ENCODE assay signal across 8 cellular contexts in the genomic region with DNA sequence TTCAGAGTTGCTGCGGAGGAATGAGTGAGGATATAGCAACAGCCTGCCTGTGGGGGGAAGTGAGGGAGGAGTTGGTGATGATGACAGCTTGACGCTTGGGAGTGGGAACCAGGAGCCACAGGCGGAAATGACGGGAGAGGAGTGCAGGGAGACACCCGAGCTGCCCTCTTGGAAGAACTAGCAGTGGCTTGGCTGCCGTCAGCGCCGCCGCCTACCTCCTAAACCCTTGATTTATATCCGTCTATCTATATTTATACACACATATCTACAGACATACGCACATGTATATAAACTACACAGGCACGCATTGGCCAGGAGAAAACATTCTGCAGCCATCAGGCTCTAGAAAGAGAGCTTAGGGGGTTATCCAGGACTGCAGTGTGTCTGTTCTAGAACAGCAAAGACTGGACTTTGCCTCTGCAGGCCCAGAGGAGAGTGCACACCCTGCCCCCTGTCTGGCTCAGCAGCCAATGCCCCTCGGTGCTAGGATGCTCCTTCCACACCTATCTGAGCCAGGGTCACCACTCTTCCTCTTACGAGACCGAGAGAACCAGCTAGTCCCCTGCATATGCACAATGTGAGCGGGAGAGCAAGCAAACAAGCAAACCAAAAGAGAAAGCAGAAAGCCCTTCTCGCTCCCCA. TPM values are rescaled to one million over a fixed set of nuclear protein-coding genes. Genes with fewer than 3 reads are reported as not detected.
DNase-seq lines count a peak whose midpoint lies in the region; FAIRE-seq and TF ChIP-seq lines count a peak whose summit lies in the region.

No MANE protein-coding gene starts in this region.

- H4K20me1 ChIP-seq in smooth muscle cell (ENCODE audit: low read depth): no peaks in the 10 kb centered on the region

- intact Hi-C loops in adrenal gland (cut with DNase I): no loop called here

- H3K27me3 ChIP-seq in adrenal gland (no peaks in the 10 kb centered on the region), iPS-20b (ENCODE audit: insufficient read depth, low read length) (no peaks in the 10 kb centered on the region), smooth muscle cell (ENCODE audit: low read depth) (no peaks in the 10 kb centered on the region)

- no peaks in the 10 kb centered on the region for H3K79me2 ChIP-seq in smooth muscle cell (ENCODE audit: low read depth)

- peak overlapping the region; percentile 63 for H3K4me2 ChIP-seq in smooth muscle cell

- TF ChIP-seq POLR2A in adrenal gland (IDR thresholded peaks at IDR 0.05): no peak

- peaks cover 6% of the 10 kb centered on the region for H3F3A ChIP-seq in smooth muscle cell (ENCODE audit: low read depth)

- TF ChIP-seq CTCF in adrenal gland (IDR thresholded peaks at IDR 0.05): no peak
- no peak for TF ChIP-seq CTCF in smooth muscle cell (IDR thresholded peaks at IDR 0.05; ENCODE audit: borderline replicate concordance, insufficient read depth, poor library complexity, severe bottlenecking)

- FAIRE-seq in HTR-8/SVneo (lab: Jason Lieb, UNC): no peak

- no peaks in the 10 kb centered on the region for H3K9me3 ChIP-seq in adrenal gland (replicated peaks in 1 of 3)
- no peaks in the 10 kb centered on the region for H3K9me3 ChIP-seq in iPS-20b (ENCODE audit: insufficient read depth, low read depth, low read length)
- H3K9me3 ChIP-seq in smooth muscle cell (replicated peaks; ENCODE audit: low read depth): no peaks in the 10 kb centered on the region

- WGBS in adrenal gland, 4 donors: 54 to 64% (median 60%) methylated on average over 15 to 17 of the region's 17 CpGs
- 40% methylated on average over 17 of the region's 17 CpGs for WGBS in smooth muscle cell (ENCODE audit: low lambda C conversion rate)

- H2AFZ ChIP-seq in smooth muscle cell (ENCODE audit: low read depth): peak overlapping the region; percentile 6

- DNase-seq in HTR-8/SVneo (ENCODE audit: insufficient read length, low spot score) (peak; percentile 66), adrenal gland (peak; percentile 30 to 78 (median 51)), smooth muscle cell (lab: John Stamatoyannopoulos, UW; ENCODE audit: unreplicated experiment) (no peak), G401 (ENCODE audit: low spot score) (no peak), NCI-H69 (lab: John Stamatoyannopoulos, UW) (no peak), ACHN (no peak)
- DNase-seq in stimulated activated CD4-positive, alpha-beta T cell treated with anti-CD3 and anti-CD28 coated beads, Interleukin-15, amount 100 ng/mL, for 24 hours: no peak

- H3K27ac ChIP-seq in adrenal gland (peak overlapping the region in 2 of 5 donors; percentile 12 to 17), iPS-20b (ENCODE audit: low read length) (no peak overlapping the region), smooth muscle cell (ENCODE audit: low read depth) (peak overlapping the region; percentile 66)

- H3K4me1 ChIP-seq in adrenal gland (replicated peaks in 1 of 2) (peaks cover 0 to 13% of the 10 kb centered on the region in 2 donors), iPS-20b (ENCODE audit: insufficient read depth, low read length) (peaks cover 16% of the 10 kb centered on the region), smooth muscle cell (ENCODE audit: low read depth) (no peaks in the 10 kb centered on the region)

- H3K36me3 ChIP-seq in adrenal gland (replicated peaks in 1 of 2) (no peaks in the 10 kb centered on the region), iPS-20b (ENCODE audit: insufficient read depth, low read depth, low read length) (no peaks in the 10 kb centered on the region), smooth muscle cell (ENCODE audit: low read depth) (no peaks in the 10 kb centered on the region)

- in situ Hi-C loops in G401 (cut with HindIII; ENCODE audit: low sequenced_read_pairs) (no loop called here), ACHN (cut with HindIII; ENCODE audit: low pct_ligation_motif_present, low pct_unique_long_range_greater_than_20kb, low sequenced_read_pairs) (no loop called here)

- H3K4me3 ChIP-seq in adrenal gland: no peak overlapping the region
- H3K4me3 ChIP-seq in iPS-20b (ENCODE audit: low read length): no peak overlapping the region
- H3K4me3 ChIP-seq in smooth muscle cell: no peak overlapping the region

- H3K9ac ChIP-seq in iPS-20b (ENCODE audit: low read depth, low read length) (0 out of 2 replicates have a peak overlapping the region, but pooled peaks have one; percentile 2), smooth muscle cell (ENCODE audit: low read depth) (peak overlapping the region; percentile 34)

RNA-seq across cellular contexts. Expression of a gene that starts 45.3 kb away (rescaled TPM):
- 10 to 100 TPM; 23.7 to 69.1 (median 36.3) TPM for total RNA-seq in adrenal gland
- 10 to 100 TPM; 22.1 to 40.5 (median 24.2) TPM for polyA plus RNA-seq in adrenal gland
- 37.0 and 44.8 TPM in 2 replicates for total RNA-seq in smooth muscle cell
- 52.7 and 59.8 TPM in 2 replicates for polyA plus RNA-seq in smooth muscle cell
- 31.8 and 64.0 TPM in 2 replicates for total RNA-seq in G401 (2014; rRNA removed; shearing (Covaris generic))

RNA-seq across cellular contexts. Expression of a gene that starts 54.8 kb away (rescaled TPM):
- total RNA-seq in adrenal gland (10 to 100 TPM; 21.9 to 56.9 (median 38.9) TPM), smooth muscle cell (42.2 and 53.9 TPM in 2 replicates)
- polyA plus RNA-seq in adrenal gland (10 to 100 TPM; 17.6 to 20.4 (median 18.2) TPM), smooth muscle cell (16.1 TPM in 2 replicates)
- 38.4 and 59.3 TPM in 2 replicates for total RNA-seq in G401 (2014; rRNA removed; shearing (Covaris generic))

Comparison
In these comparisons a context has a peak if more than half of its experiments do, and no peak if none do; other contexts are left out.
1. DNase-seq: peak in HTR-8/SVneo (single experiment) and adrenal gland (7 of 7); none in smooth muscle cell (single experiment), G401 (single experiment), NCI-H69 (single experiment), stimulated activated CD4-positive, alpha-beta T cell treated with anti-CD3 and anti-CD28 coated beads, Interleukin-15, amount 100 ng/mL, for 24 hours (single experiment) and ACHN (single experiment).